Comparison of ENCODE assay signal across 8 cellular contexts in the genomic region with DNA sequence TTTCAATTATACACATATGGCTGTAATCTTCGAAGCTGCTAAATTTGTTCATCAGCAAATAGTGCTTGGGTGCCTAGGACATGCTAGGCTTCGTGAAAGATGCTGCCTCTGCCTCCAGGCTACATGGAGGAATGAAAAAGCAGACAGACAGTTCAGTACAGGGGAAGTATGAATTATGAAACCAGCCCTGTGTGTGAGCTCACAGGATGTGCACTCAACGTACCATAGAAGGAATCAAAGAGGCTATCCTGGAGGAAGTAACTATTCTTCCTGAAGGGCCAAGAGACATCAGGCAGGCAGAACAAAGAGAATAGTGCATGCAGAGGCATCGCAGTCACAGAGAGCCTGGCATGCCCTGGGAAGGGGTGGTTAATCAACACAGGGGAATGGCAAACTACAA.
DNase-seq lines count a peak whose midpoint lies in the region; ATAC-seq and TF ChIP-seq lines count a peak whose summit lies in the region.

No MANE protein-coding gene starts in this region.

- H3F3A ChIP-seq in SK-N-SH (replicated peaks; ENCODE audit: insufficient read depth) = no peaks in the 10 kb centered on the region

- peak overlapping the region in 1 of 2 experiments; percentile 50; a peak in 1 of 4 replicates for H3K27ac ChIP-seq in SK-N-SH (ENCODE audit: low read depth in 2 of 2, low read length in 1 of 2)
- H3K27ac ChIP-seq in lower lobe of right lung = peak overlapping the region; percentile 37
- no peak overlapping the region for H3K27ac ChIP-seq in hepatocyte

- no peak overlapping the region for H3K9ac ChIP-seq in SK-N-SH

- H4K20me1 ChIP-seq in SK-N-SH (ENCODE audit: insufficient read depth) (no peaks in the 10 kb centered on the region), hepatocyte (ENCODE audit: insufficient read depth, poor library complexity, severe bottlenecking) (no peaks in the 10 kb centered on the region)

- H3K4me2 ChIP-seq in SK-N-SH (no peak overlapping the region; the same call in 1 of the 2 replicates), hepatocyte (no peak overlapping the region)

- no peak for TF ChIP-seq EP300 in SK-N-SH (IDR thresholded peaks at IDR 0.05; ENCODE audit: borderline replicate concordance in 1 of 2, low read depth in 1 of 2, low read length in 1 of 2)

- CTCF ChIA-PET in SK-N-SH (lab: Yijun Ruan, JAX) = interaction anchor here (0.9 kb wide), 1 partner anchor 9 kb away, joined by 3 read pairs; no protein-coding TSS in a partner anchor

- H3K27me3 ChIP-seq in SK-N-SH (ENCODE audit: insufficient read depth) (no peaks in the 10 kb centered on the region), lower lobe of right lung (ENCODE audit: low read depth) (no peaks in the 10 kb centered on the region), hepatocyte (no peaks in the 10 kb centered on the region)

- WGBS in SK-N-SH (ENCODE audit: low lambda C conversion rate) = 68% methylated on average over 4 of the region's 4 CpGs
- WGBS in hepatocyte (ENCODE audit: low lambda C conversion rate, missing lambda C conversion rate) = 80% methylated on average over 4 of the region's 4 CpGs

- POLR2A ChIA-PET in SK-N-SH (lab: Yijun Ruan, JAX) = no interaction called here

- H2AFZ ChIP-seq in SK-N-SH (ENCODE audit: low read depth) (no peak overlapping the region), hepatocyte (no peak overlapping the region)

- TF ChIP-seq RAD21 in SK-N-SH (IDR thresholded peaks at IDR 0.05; ENCODE audit: low read length) = no peak

- peak; percentile 68 for ATAC-seq in GM21717 (IDR thresholded peaks at IDR 0.05; ENCODE audit: unreplicated experiment)
- peak; percentile 57 to 85 for ATAC-seq in lower lobe of right lung

- no peak overlapping the region for H3K4me3 ChIP-seq in SK-N-SH (ENCODE audit: low read depth in 2 of 2, low read length in 1 of 2)
- no peak overlapping the region for H3K4me3 ChIP-seq in lower lobe of right lung
- no peak overlapping the region for H3K4me3 ChIP-seq in hepatocyte

- TF ChIP-seq CTCF in GM10266 (IDR thresholded peaks at IDR 0.05; ENCODE audit: control insufficient read depth, insufficient read depth, low read depth, missing control alignments) (no peak), SK-N-SH (IDR thresholded peaks at IDR 0.05) (no peak), lower lobe of right lung (IDR thresholded peaks at IDR 0.05) (no peak), hepatocyte (IDR thresholded peaks at IDR 0.05; ENCODE audit: poor library complexity) (no peak)

- H3K4me1 ChIP-seq in SK-N-SH (ENCODE audit: control insufficient read depth in 1 of 2, insufficient read depth in 2 of 2, low read depth in 1 of 2, low read length in 1 of 2) (peaks cover 0 to 14% of the 10 kb centered on the region in 2 experiments; a peak in 1 of 4 replicates), lower lobe of right lung (peaks cover 28% of the 10 kb centered on the region), hepatocyte (ENCODE audit: insufficient read depth) (peaks cover 13% of the 10 kb centered on the region)

- H3K36me3 ChIP-seq in SK-N-SH (replicated peaks in 1 of 2; ENCODE audit: control insufficient read depth in 1 of 2, insufficient read depth in 2 of 2, low read length in 1 of 2) = no peaks in the 10 kb centered on the region
- no peaks in the 10 kb centered on the region for H3K36me3 ChIP-seq in lower lobe of right lung
- no peaks in the 10 kb centered on the region for H3K36me3 ChIP-seq in hepatocyte (replicated peaks; ENCODE audit: insufficient read depth, low read depth)

- H3K9me2 ChIP-seq in SK-N-SH = no peaks in the 10 kb centered on the region
- H3K9me2 ChIP-seq in hepatocyte (replicated peaks; ENCODE audit: insufficient read depth) = no peaks in the 10 kb centered on the region

- intact Hi-C loops in lower lobe of right lung (cut with DNase I) = no loop called here

- DNase-seq in GM10266 (ENCODE audit: extremely low spot score) (peak; percentile 36), SK-N-SH (peak; percentile 4), lower lobe of right lung (no peak), ureter (ENCODE audit: low spot score) (no peak), RKO (ENCODE audit: low spot score) (no peak), hepatocyte (ENCODE audit: low spot score) (no peak), NCI-H1694 treated with DMSO at 0.1 percent for 48 hours (lab: John Stamatoyannopoulos, UW) (no peak)

- H3K79me2 ChIP-seq in SK-N-SH (ENCODE audit: insufficient read depth) = no peaks in the 10 kb centered on the region; the same call in 1 of the 2 replicates
- H3K79me2 ChIP-seq in hepatocyte = peaks cover 5% of the 10 kb centered on the region

- H3K9me3 ChIP-seq in SK-N-SH (no peaks in the 10 kb centered on the region), lower lobe of right lung (no peaks in the 10 kb centered on the region), hepatocyte (ENCODE audit: low read depth) (no peaks in the 10 kb centered on the region)

TF ChIP-seq in SK-N-SH, 30 proteins besides CTCF, POLR2A, EP300 and RAD21:
- no peak for TF ChIP-seq GABPA (IDR thresholded peaks at IDR 0.05; ENCODE audit: low read depth)
- TF ChIP-seq TEAD4 (IDR thresholded peaks at IDR 0.05; ENCODE audit: borderline replicate concordance, insufficient read depth) = no peak
- TF ChIP-seq TAF1 (IDR thresholded peaks at IDR 0.05; ENCODE audit: borderline replicate concordance, low read depth, low read length) = no peak
- no peak for TF ChIP-seq MXI1 (IDR thresholded peaks at IDR 0.05; ENCODE audit: low read depth, low read length)
- TF ChIP-seq SIN3A (IDR thresholded peaks at IDR 0.05; ENCODE audit: borderline replicate concordance, low read depth, low read length) = no peak
- no peak for TF ChIP-seq FOXM1 (IDR thresholded peaks at IDR 0.05; ENCODE audit: low read depth)
- no peak for TF ChIP-seq GATA2 (CRISPR knock-in tag; IDR thresholded peaks at IDR 0.05)
- no peak for TF ChIP-seq JUND (IDR thresholded peaks at IDR 0.05)
- TF ChIP-seq FOSL2 (IDR thresholded peaks at IDR 0.05; ENCODE audit: borderline replicate concordance, low read depth) = no peak
- TF ChIP-seq YY1 (IDR thresholded peaks at IDR 0.05; ENCODE audit: low read depth) = no peak
- TF ChIP-seq, protein P1, sequence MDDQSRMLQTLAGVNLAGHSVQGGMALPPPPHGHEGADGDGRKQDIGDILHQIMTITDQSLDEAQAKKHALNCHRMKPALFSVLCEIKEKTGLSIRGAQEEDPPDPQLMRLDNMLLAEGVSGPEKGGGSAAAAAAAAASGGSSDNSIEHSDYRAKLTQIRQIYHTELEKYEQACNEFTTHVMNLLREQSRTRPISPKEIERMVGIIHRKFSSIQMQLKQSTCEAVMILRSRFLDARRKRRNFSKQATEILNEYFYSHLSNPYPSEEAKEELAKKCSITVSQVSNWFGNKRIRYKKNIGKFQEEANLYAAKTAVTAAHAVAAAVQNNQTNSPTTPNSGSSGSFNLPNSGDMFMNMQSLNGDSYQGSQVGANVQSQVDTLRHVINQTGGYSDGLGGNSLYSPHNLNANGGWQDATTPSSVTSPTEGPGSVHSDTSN (IDR thresholded peaks at IDR 0.05) = no peak
- TF ChIP-seq CHD2 (IDR thresholded peaks at IDR 0.05; ENCODE audit: low read length, partially characterized antibody) = no peak
- TF ChIP-seq ELF1 (IDR thresholded peaks at IDR 0.05) = no peak
- TF ChIP-seq RXRA (IDR thresholded peaks at IDR 0.05; ENCODE audit: borderline replicate concordance, low read depth) = no peak

Comparison
In these comparisons a context has a peak if more than half of its experiments do, and no peak if none do; other contexts are left out.
1. DNase-seq: peak in GM10266 (single experiment) and SK-N-SH (single experiment); none in lower lobe of right lung (single experiment), ureter (single experiment), RKO (single experiment), hepatocyte (single experiment) and NCI-H1694 treated with DMSO at 0.1 percent for 48 hours (single experiment).